In the genomic region with DNA sequence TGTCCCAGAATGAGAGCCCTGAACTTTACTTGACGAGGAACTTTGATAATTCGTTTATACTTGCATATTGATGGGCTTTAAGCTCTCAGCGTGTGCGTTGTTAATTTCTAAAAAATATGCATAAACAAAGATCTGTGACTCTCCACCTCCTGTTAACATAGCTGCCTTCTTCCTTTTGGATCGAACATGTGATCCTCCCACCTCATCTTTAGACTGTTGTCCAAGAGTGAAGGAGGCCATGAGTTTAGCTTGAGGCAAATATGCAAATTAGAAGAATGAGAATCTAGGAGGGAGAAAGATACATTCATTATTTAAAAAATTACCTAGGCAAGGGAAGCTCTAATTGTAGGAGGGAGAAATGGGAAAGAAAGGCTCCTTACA, we compare ENCODE assay signal across 8 cellular contexts. TPM values are rescaled to one million over a fixed set of nuclear protein-coding genes. Genes with fewer than 3 reads are reported as not detected.
DNase-seq lines count a peak whose midpoint lies in the region; ATAC-seq and TF ChIP-seq lines count a peak whose summit lies in the region.

No MANE protein-coding gene starts in this region.

- no peaks in the 10 kb centered on the region for H3K4me1 ChIP-seq in breast epithelium
- no peaks in the 10 kb centered on the region for H3K4me1 ChIP-seq in mesenchymal stem cell (ENCODE audit: control insufficient read depth, insufficient read depth, low read depth, low read length)

- H3K79me1 ChIP-seq in mesenchymal stem cell (replicated peaks; ENCODE audit: low read length, poor library complexity, severe bottlenecking): peaks cover 12% of the 10 kb centered on the region

- peaks cover 2% of the 10 kb centered on the region for H3K27me3 Mint-ChIP-seq in IgD-negative memory B cell

- no peak overlapping the region for H3K23ac ChIP-seq in mesenchymal stem cell (ENCODE audit: low read length in 2 of 2)

- H4K8ac ChIP-seq in mesenchymal stem cell (ENCODE audit: low read length): peak overlapping the region; percentile 99

- H3K27me3 ChIP-seq in BJ (ENCODE audit: control insufficient read depth, insufficient read depth, low read length) (0 out of 2 replicates have a peak, but pooled peaks cover 2% of the 10 kb centered on the region), breast epithelium (no peaks in the 10 kb centered on the region), mesenchymal stem cell (ENCODE audit: control insufficient read depth in 1 of 2, insufficient read depth in 1 of 2, low read length in 2 of 2) (no peaks in the 10 kb centered on the region)

- peak overlapping the region in 1 of 2 experiments; percentile 43 for H3K14ac ChIP-seq in mesenchymal stem cell (ENCODE audit: low read length in 2 of 2)

- no CpG with 5 or more reads among the region's 5 CpGs for WGBS in mesenchymal stem cell

- CTCF ChIA-PET in BJ (lab: Yijun Ruan, JAX): interaction anchor here (0.6 to 1.4 kb wide), 3 partner anchors 143 to 313 kb away, joined by 3 read pairs; no protein-coding TSS in a partner anchor

- peak overlapping the region; percentile 88 to 90 for H3K18ac ChIP-seq in mesenchymal stem cell (ENCODE audit: low read depth in 1 of 2, low read length in 2 of 2)

- H3K4me3 Mint-ChIP-seq in IgD-negative memory B cell: peak overlapping the region; percentile 83 to 98 (median 96)

- H3K4me1 Mint-ChIP-seq in IgD-negative memory B cell: peaks cover 2 to 20% (median 16%) of the 10 kb centered on the region in 3 donors

- no peaks in the 10 kb centered on the region for H3K36me3 ChIP-seq in BJ (ENCODE audit: control insufficient read depth, insufficient read depth, low read length)
- H3K36me3 ChIP-seq in breast epithelium: no peaks in the 10 kb centered on the region
- H3K36me3 ChIP-seq in mesenchymal stem cell (ENCODE audit: control insufficient read depth in 1 of 2, insufficient read depth in 2 of 2, low read depth in 1 of 2, low read length in 2 of 2): no peaks in the 10 kb centered on the region

- H3K27ac ChIP-seq in breast epithelium (peak overlapping the region; percentile 87 to 89), mesenchymal stem cell (ENCODE audit: low read length, poor library complexity, severe bottlenecking) (peak overlapping the region; percentile 92)

- H2BK15ac ChIP-seq in mesenchymal stem cell (ENCODE audit: low read depth, poor library complexity, severe bottlenecking): no peak overlapping the region

- H2AFZ ChIP-seq in mesenchymal stem cell (ENCODE audit: low read depth, low read length): no peak overlapping the region

- peak overlapping the region; percentile 42 to 91 for H3K4ac ChIP-seq in mesenchymal stem cell (ENCODE audit: low read depth in 1 of 2, low read length in 2 of 2)

- peak overlapping the region; percentile 59 for H2BK5ac ChIP-seq in mesenchymal stem cell (ENCODE audit: low read depth, low read length, poor library complexity, severe bottlenecking)

- DNase-seq in BJ (ENCODE audit: low read depth) (no peak), breast epithelium (ENCODE audit: low spot score in 2 of 2) (no peak), mesenchymal stem cell (peak; percentile 31), posterior cingulate gyrus (no peak), AML-193 (lab: John Stamatoyannopoulos, UW) (no peak)
- no peak for DNase-seq in activated CD4-positive, CD25-positive, alpha-beta regulatory T cell (lab: John Stamatoyannopoulos, UW)

- ATAC-seq in HG03097 (IDR thresholded peaks at IDR 0.05; ENCODE audit: low FRiP score, unreplicated experiment): no peak

- TF ChIP-seq POLR2A in breast epithelium (IDR thresholded peaks at IDR 0.05): no peak

- intact Hi-C loops in breast epithelium (cut with DNase I; ENCODE audit: low total_unique reads): no loop called here
- intact Hi-C loops in posterior cingulate gyrus (cut with DNase I): loop anchor here (2.0 kb wide), 1 partner anchor 32 kb away; the partner anchor contains the start of gene EML5

- no peaks in the 10 kb centered on the region for H3K9me3 Mint-ChIP-seq in IgD-negative memory B cell

- H3K4me2 ChIP-seq in mesenchymal stem cell (ENCODE audit: low read length, poor library complexity, severe bottlenecking): peak overlapping the region; percentile 80

- H3K4me3 ChIP-seq in BJ (ENCODE audit: low read depth, low read length) (peak overlapping the region; percentile 74), breast epithelium (peak overlapping the region; percentile 63 to 95 (median 65)), mesenchymal stem cell (ENCODE audit: insufficient read depth in 1 of 2, low read depth in 1 of 2, low read length in 2 of 2) (peak overlapping the region; percentile 66 to 83)

- H3K9ac ChIP-seq in mesenchymal stem cell (ENCODE audit: low read length): peak overlapping the region; percentile 96

- peak overlapping the region; percentile 92 for H4K91ac ChIP-seq in mesenchymal stem cell (ENCODE audit: low read length)

- no peak for TF ChIP-seq CTCF in BJ (IDR thresholded peaks at IDR 0.05; ENCODE audit: insufficient read depth, low read depth, low read length)
- no peak for TF ChIP-seq CTCF in breast epithelium (IDR thresholded peaks at IDR 0.05)

- H2BK12ac ChIP-seq in mesenchymal stem cell (ENCODE audit: low read length in 2 of 2): no peak overlapping the region

- H3K27ac Mint-ChIP-seq in IgD-negative memory B cell: peak overlapping the region; percentile 61 to 100 (median 91)

- H3K9me3 ChIP-seq in breast epithelium (no peaks in the 10 kb centered on the region), mesenchymal stem cell (ENCODE audit: control insufficient read depth, low read length) (no peaks in the 10 kb centered on the region)

- H2AK5ac ChIP-seq in mesenchymal stem cell (ENCODE audit: low read length, severe bottlenecking): no peak overlapping the region

- no peaks in the 10 kb centered on the region for H3K36me3 Mint-ChIP-seq in IgD-negative memory B cell

- POLR2A ChIA-PET in BJ (lab: Charles Lee): no interaction called here

- no peak overlapping the region for H2BK120ac ChIP-seq in mesenchymal stem cell (ENCODE audit: low read depth, low read length)

RNA-seq across cellular contexts. Expression of gene TTC8, which starts 0.6 kb away (rescaled TPM):
- polyA plus RNA-seq in BJ (2011; rRNA removed) (43.7 and 66.9 TPM in 2 replicates), IgD-negative memory B cell (2.2 TPM)
- 21.3 and 31.9 TPM in 2 replicates for polyA minus RNA-seq in BJ (2011; rRNA and poly(A)+ RNA removed)
- 10 to 100 TPM; 18.9 to 58.2 (median 44.6) TPM for total RNA-seq in breast epithelium
- polyA plus RNA-seq in mesenchymal stem cell (2013, experiment 1 of 2): 27.9 TPM
- 29.4 TPM for polyA plus RNA-seq in mesenchymal stem cell (2013, experiment 2 of 2)

RNA-seq across cellular contexts. Expression of gene EML5, which starts 32.3 kb away (rescaled TPM):
- polyA plus RNA-seq in BJ (2011; rRNA removed) (1.2 and 2.6 TPM in 2 replicates), IgD-negative memory B cell (0.61 TPM)
- 5.2 and 5.7 TPM in 2 replicates for polyA minus RNA-seq in BJ (2011; rRNA and poly(A)+ RNA removed)
- total RNA-seq in breast epithelium: 1 to 10 TPM in 2 of 3 donors, under 1 TPM in 1; 0.96 to 5.6 (median 4.3) TPM
- polyA plus RNA-seq in mesenchymal stem cell (2013, experiment 1 of 2): not detected
- 0.04 TPM for polyA plus RNA-seq in mesenchymal stem cell (2013, experiment 2 of 2)

Comparison
In these comparisons a context has a peak if more than half of its experiments do, and no peak if none do; other contexts are left out.
1. RNA of gene TTC8, which starts 0.6 kb away (polyA plus RNA-seq): 43.7 to 66.9 TPM in BJ; 2.2 TPM in IgD-negative memory B cell (single experiment); every median in the first group is over 10 times any median in the second.
2. Peak in every context shown above with its lines, with median percentiles within 50 percentile points of each other: H3K4me3 ChIP-seq.